12 cellular contexts compared by ENCODE assay signal in genomic region chr16:56626685-56627084, GRCh38. TPM values are rescaled to one million over a fixed set of nuclear protein-coding genes. Genes with fewer than 3 reads are reported as not detected.
A peak's percentile ranks its signal among the peaks of the same experiment; 100 is the strongest.
DNase-seq lines count a peak whose midpoint lies in the region; ATAC-seq and TF ChIP-seq lines count a peak whose summit lies in the region.
"Had no signal": no experiment of that assay in that cellular context is flagged by ENCODE, and none has a peak within 500 bp of the region (broad histone marks: within the 10 kb centered on the region; RNA-seq: fewer than 3 reads in every experiment).

No MANE protein-coding gene starts in this region.

- peaks cover 0 to 3% (median 0%) of the 10 kb centered on the region in 9 donors for H3K27me3 ChIP-seq in heart left ventricle
- H3K27me3 ChIP-seq in duodenal mucosa (ENCODE audit: control insufficient read depth in 1 of 2, insufficient read depth in 2 of 2, low read length in 2 of 2) = no peaks in the 10 kb centered on the region
- H3K27me3 ChIP-seq in uterus = no peaks in the 10 kb centered on the region

- peak overlapping the region; percentile 56 to 95 (median 70) for H3K4me3 ChIP-seq in heart left ventricle
- peak overlapping the region; percentile 76 to 90 for H3K4me3 ChIP-seq in duodenal mucosa (ENCODE audit: low read depth in 1 of 2, low read length in 2 of 2)
- no peak overlapping the region for H3K4me3 ChIP-seq in mesodermal cell (ENCODE audit: extremely low read depth, insufficient read depth, low read length, poor library complexity, severe bottlenecking)
- peak overlapping the region; percentile 46 to 54 for H3K4me3 ChIP-seq in uterus

- H3K9me3 ChIP-seq in heart left ventricle (no peaks in the 10 kb centered on the region), duodenal mucosa (ENCODE audit: control insufficient read depth in 1 of 2, low read length in 2 of 2) (no peaks in the 10 kb centered on the region), mesodermal cell (ENCODE audit: control insufficient read depth, low read length) (no peaks in the 10 kb centered on the region), uterus (no peaks in the 10 kb centered on the region)

- TF ChIP-seq CTCF in heart left ventricle (IDR thresholded peaks at IDR 0.05) = no peak
- TF ChIP-seq CTCF in uterus (IDR thresholded peaks at IDR 0.05) = no peak

- peak in 1 of 5 donors; percentile 50 for DNase-seq in heart left ventricle
- no peak for DNase-seq in cardiac septum (ENCODE audit: low spot score)
- no peak for DNase-seq in uterus
- DNase-seq in stimulated activated CD4-positive, alpha-beta T cell treated with anti-CD3 and anti-CD28 coated beads, Interleukin-4, amount 100 ng/mL, for 24 hours = no peak
- DNase-seq: activated gamma-delta T cell treated with Interleukin-2 at 50 U/mL for 16 hours had no signal

- ATAC-seq in heart left ventricle = peak in 1 of 4 donors; percentile 17
- ATAC-seq in HG03342 (IDR thresholded peaks at IDR 0.05; ENCODE audit: unreplicated experiment) = no peak
- no peak for ATAC-seq in GM18868 (IDR thresholded peaks at IDR 0.05; ENCODE audit: unreplicated experiment)

- H3K36me3 ChIP-seq in heart left ventricle = no peaks in the 10 kb centered on the region
- H3K36me3 ChIP-seq in duodenal mucosa (ENCODE audit: control insufficient read depth in 1 of 2, insufficient read depth in 2 of 2, low read length in 2 of 2) = no peaks in the 10 kb centered on the region
- no peaks in the 10 kb centered on the region for H3K36me3 ChIP-seq in mesodermal cell (ENCODE audit: control insufficient read depth, insufficient read depth, low read length)
- no peaks in the 10 kb centered on the region for H3K36me3 ChIP-seq in uterus

- peak overlapping the region; percentile 85 to 96 for H3K9ac ChIP-seq in duodenal mucosa (ENCODE audit: low read depth in 1 of 2, low read length in 2 of 2)

- WGBS in heart left ventricle, 4 donors = 45 to 60% (median 54%) methylated on average over 7 of the region's 7 CpGs
- 58 to 80% methylated on average over 2 to 4 of the region's 7 CpGs for WGBS in mesodermal cell (ENCODE audit: insufficient coverage in 2 of 2), 2 experiments

- peak overlapping the region; percentile 81 to 99 (median 96) for H3K27ac ChIP-seq in heart left ventricle
- H3K27ac ChIP-seq in duodenal mucosa (ENCODE audit: low read depth, low read length) = peak overlapping the region; percentile 86
- peak overlapping the region; percentile 6 for H3K27ac ChIP-seq in mesodermal cell (ENCODE audit: low read depth, low read length, severe bottlenecking)
- H3K27ac ChIP-seq in uterus = peak overlapping the region; percentile 85 to 88
- H3K27ac ChIP-seq: C4-2B had no signal

- H3K4me1 ChIP-seq in heart left ventricle = peaks cover 0 to 30% (median 13%) of the 10 kb centered on the region in 12 donors
- peaks cover 0 to 5% of the 10 kb centered on the region in 2 donors for H3K4me1 ChIP-seq in duodenal mucosa (ENCODE audit: control insufficient read depth in 1 of 2, insufficient read depth in 2 of 2, low read length in 2 of 2)
- no peaks in the 10 kb centered on the region for H3K4me1 ChIP-seq in mesodermal cell (ENCODE audit: control insufficient read depth, insufficient read depth, low read length, poor library complexity, severe bottlenecking)
- peaks cover 0 to 3% of the 10 kb centered on the region in 2 donors for H3K4me1 ChIP-seq in uterus

- intact Hi-C loops in heart left ventricle (cut with DNase I) = loop anchor here in 3 of 10 donors (2.0 to 5.0 kb wide), 3 partner anchors 16 to 56 kb away; partner anchors contain the start of genes MT1X (in 1 of the 3) and MT2A (in 1 of the 3)
- intact Hi-C loops in cardiac septum (cut with DNase I) = loop anchor here (1.0 kb wide), 1 partner anchor 16 kb away; no protein-coding TSS in a partner anchor
- intact Hi-C loops in uterus (cut with DNase I; ENCODE audit: low total_unique reads) = no loop called here

- no peak for TF ChIP-seq POLR2A in heart left ventricle (IDR thresholded peaks at IDR 0.05)
- TF ChIP-seq POLR2A in uterus (IDR thresholded peaks at IDR 0.05) = no peak

RNA-seq across cellular contexts. Expression of gene MT1E, which starts 1.1 kb away (rescaled TPM):
- 100 to 1,000 TPM in 5 of 9 donors, 10 to 100 TPM in 4; 64.8 to 192 (median 103) TPM for total RNA-seq in heart left ventricle
- polyA plus RNA-seq in heart left ventricle = 100 to 1,000 TPM in 1 of 2 donors, 10 to 100 TPM in 1; 33.3 to 172 TPM
- total RNA-seq in cardiac septum = 36.1 TPM
- polyA plus RNA-seq in mesodermal cell (2013, experiment 1 of 2) = 2.5 TPM
- 2.8 TPM for polyA plus RNA-seq in mesodermal cell (2013, experiment 2 of 2)
- 10 to 100 TPM in 2 of 4 donors, under 1 TPM in 1, not detected in 1; 0.48 to 51.9 (median 51.2) TPM for total RNA-seq in uterus

RNA-seq across cellular contexts. Expression of gene MT1M, which starts 5.8 kb away (rescaled TPM):
- 10 to 100 TPM in 1 of 9 donors, 1 to 10 TPM in 6, under 1 TPM in 2; 0.61 to 16.2 (median 2.2) TPM for total RNA-seq in heart left ventricle
- 10 to 100 TPM in 1 of 2 donors, 1 to 10 TPM in 1; 7.4 to 11.2 TPM for polyA plus RNA-seq in heart left ventricle
- total RNA-seq in cardiac septum = 1.1 TPM
- polyA plus RNA-seq in mesodermal cell (2013, experiment 1 of 2) = not detected
- not detected for polyA plus RNA-seq in mesodermal cell (2013, experiment 2 of 2)
- total RNA-seq in uterus = 10 to 100 TPM in 1 of 4 donors, 1 to 10 TPM in 1, not detected in 2; 6.2 to 16.6 TPM
- total RNA-seq: glomerular endothelial cell had no signal

RNA-seq across cellular contexts. Expression of gene MT1A, which starts 11.8 kb away (rescaled TPM):
- total RNA-seq in heart left ventricle (10 to 100 TPM in 2 of 9 donors, 1 to 10 TPM in 6, under 1 TPM in 1; 0.92 to 30.1 (median 3.3) TPM), cardiac septum (1.5 TPM), uterus (10 to 100 TPM in 1 of 4 donors, not detected in 3; 13.8 TPM)
- polyA plus RNA-seq in heart left ventricle = 10 to 100 TPM in 1 of 2 donors, 1 to 10 TPM in 1; 8.4 to 43.3 TPM
- not detected for polyA plus RNA-seq in mesodermal cell (2013, experiment 1 of 2)
- polyA plus RNA-seq in mesodermal cell (2013, experiment 2 of 2) = not detected
- total RNA-seq: glomerular endothelial cell had no signal

RNA-seq across cellular contexts. Expression of gene MT2A, which starts 18.3 kb away (rescaled TPM):
- total RNA-seq in heart left ventricle (100 to 1,000 TPM in 6 of 9 donors, 10 to 100 TPM in 3; 44.3 to 318 (median 125) TPM), cardiac septum (108 TPM), uterus (100 to 1,000 TPM in 1 of 4 donors, 10 to 100 TPM in 1, under 1 TPM in 2; 0.69 to 152 (median 17.4) TPM)
- 100 to 1,000 TPM; 105 to 299 TPM for polyA plus RNA-seq in heart left ventricle
- polyA plus RNA-seq in mesodermal cell (2013, experiment 1 of 2) = 17.4 TPM
- 19.9 TPM for polyA plus RNA-seq in mesodermal cell (2013, experiment 2 of 2)

RNA-seq across cellular contexts. Expression of gene MT1B, which starts 25.0 kb away (rescaled TPM):
- not detected for total RNA-seq in heart left ventricle
- not detected for polyA plus RNA-seq in heart left ventricle
- not detected for total RNA-seq in cardiac septum
- polyA plus RNA-seq in mesodermal cell (2013, experiment 1 of 2) = not detected
- not detected for polyA plus RNA-seq in mesodermal cell (2013, experiment 2 of 2)
- not detected for total RNA-seq in uterus
- total RNA-seq: glomerular endothelial cell, posterior vena cava had no signal

Comparison
In these comparisons a context has a peak if more than half of its experiments do, and no peak if none do; other contexts are left out.
1. H3K27ac ChIP-seq: peak in every context shown above with its lines; median percentile 96 in heart left ventricle; 86 in uterus; 86 in duodenal mucosa; 6 in mesodermal cell.